ENCODE assay signal across 30 cellular contexts in the genomic region with DNA sequence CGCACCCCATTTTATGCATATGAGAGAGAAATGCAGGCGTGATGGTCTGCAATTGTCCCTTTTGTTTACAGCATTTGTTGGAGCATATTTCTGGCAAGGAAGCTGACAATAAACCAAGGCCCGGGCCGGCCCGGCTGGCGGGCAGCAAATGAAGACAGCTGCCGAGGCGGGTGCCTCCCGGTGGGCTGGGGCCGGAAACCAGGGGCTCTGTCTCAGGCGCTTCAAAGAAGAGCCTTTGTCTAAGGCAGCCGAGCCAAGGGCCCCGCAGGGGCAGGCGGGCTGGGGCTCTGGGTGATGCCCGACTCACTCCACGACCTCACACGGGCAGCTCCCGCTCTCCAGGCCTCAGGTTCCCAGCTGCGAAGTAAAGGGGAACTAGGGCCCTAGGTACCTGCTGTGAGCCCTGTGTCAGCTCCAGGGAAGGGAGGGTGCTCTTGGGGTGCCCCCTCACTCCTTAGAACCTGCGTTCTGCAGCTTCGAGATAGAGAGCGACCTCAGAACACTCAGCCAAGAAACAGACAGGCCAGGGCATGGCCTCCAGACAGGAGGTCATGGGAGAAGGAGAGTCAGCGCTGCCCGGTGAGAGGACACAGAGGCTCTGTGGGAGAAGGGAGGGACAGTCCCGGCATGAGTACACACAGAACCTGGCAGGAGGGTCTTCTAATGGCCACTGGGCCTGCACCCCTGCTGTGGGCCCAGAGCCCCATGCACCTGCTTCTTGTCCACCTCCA. TPM values are rescaled to one million over a fixed set of nuclear protein-coding genes. Genes with fewer than 3 reads are reported as not detected.
DNase-seq lines count a peak whose midpoint lies in the region; TF ChIP-seq lines count a peak whose summit lies in the region.
"Had no signal": no experiment of that assay in that cellular context is flagged by ENCODE, and none has a peak within 500 bp of the region (broad histone marks: within the 10 kb centered on the region; RNA-seq: fewer than 3 reads in every experiment).

No MANE protein-coding gene starts in this region.

- DNase-seq in endodermal cell (no peak), mesenchymal stem cell (no peak), retina (peak; percentile 89), CD1c-positive myeloid dendritic cell (ENCODE audit: extremely low spot score) (no peak), 8988T (no peak), epidermal melanocyte (ENCODE audit: insufficient read length, low spot score) (no peak)
- DNase-seq: activated CD4-positive, alpha-beta T cell treated with anti-CD3 and anti-CD28 coated beads, Interleukin-2, amount 10 ng/mL, durations not matched to agents 7 days and 5 days; activated CD8-positive, alpha-beta memory T cell treated with anti-CD3 and anti-CD28 coated beads, Interleukin-2, amount 10 ng/mL, durations not matched to agents 7 days and 5 days; anterior cingulate cortex; Calu3; cerebellar nuclear complex; foreskin keratinocyte; NCI-H187; NCI-H69; RPMI8226; SK-N-SH; stimulated activated CD4-positive, alpha-beta T cell treated with anti-CD3 and anti-CD28 coated beads, Interleukin-2, amount 100 ng/mL, for 48 hours had no signal

- H3K18ac ChIP-seq in mesenchymal stem cell (ENCODE audit: low read depth in 1 of 2, low read length in 2 of 2): no peak overlapping the region

- H3K27ac ChIP-seq in HUES64 (ENCODE audit: low read depth, low read length) (peak overlapping the region; percentile 49; the same call in 1 of the 2 replicates), endodermal cell (ENCODE audit: low read depth, low read length) (peak overlapping the region; percentile 97), mesenchymal stem cell (ENCODE audit: low read length, poor library complexity, severe bottlenecking) (no peak overlapping the region)
- H3K27ac ChIP-seq: C4-2B, foreskin keratinocyte, hepatocyte, neutrophil had no signal

- H3K4ac ChIP-seq in mesenchymal stem cell (ENCODE audit: low read depth in 1 of 2, low read length in 2 of 2): no peak overlapping the region

- H3K14ac ChIP-seq in mesenchymal stem cell (ENCODE audit: low read length in 2 of 2): no peak overlapping the region

- H3K4me3 ChIP-seq in HUES64 (ENCODE audit: low read length) (no peak overlapping the region), endodermal cell (ENCODE audit: low read length) (no peak overlapping the region), mesenchymal stem cell (ENCODE audit: insufficient read depth in 1 of 2, low read depth in 1 of 2, low read length in 2 of 2) (no peak overlapping the region)
- H3K4me3 ChIP-seq: HAP-1, hepatocyte, smooth muscle cell had no signal

- peaks cover 5% of the 10 kb centered on the region for H3K4me1 ChIP-seq in HUES64 (ENCODE audit: insufficient read depth, low read length)
- H3K4me1 ChIP-seq in endodermal cell (ENCODE audit: control insufficient read depth, insufficient read depth, low read length): no peaks in the 10 kb centered on the region
- peaks cover 2% of the 10 kb centered on the region for H3K4me1 ChIP-seq in mesenchymal stem cell (ENCODE audit: control insufficient read depth, insufficient read depth, low read depth, low read length)
- H3K4me1 ChIP-seq: foreskin keratinocyte, HAP-1 had no signal

- H3K27me3 ChIP-seq in HUES64 (ENCODE audit: insufficient read depth, low read length): no peaks in the 10 kb centered on the region; the same call in 1 of the 2 replicates
- H3K27me3 ChIP-seq in endodermal cell (ENCODE audit: control insufficient read depth, insufficient read depth, low read length, poor library complexity, severe bottlenecking): no peaks in the 10 kb centered on the region
- H3K27me3 ChIP-seq in mesenchymal stem cell (ENCODE audit: control insufficient read depth in 1 of 2, insufficient read depth in 1 of 2, low read length in 2 of 2): peaks cover 3 to 16% of the 10 kb centered on the region in 2 experiments
- H3K27me3 ChIP-seq: hepatocyte, neutrophil had no signal

- no peak overlapping the region for H2AFZ ChIP-seq in mesenchymal stem cell (ENCODE audit: low read depth, low read length)
- H2AFZ ChIP-seq: hepatocyte had no signal

- no peak overlapping the region for H3K27ac Mint-ChIP-seq in endodermal cell
- H3K27ac Mint-ChIP-seq: activated CD4-positive, alpha-beta T cell treated with anti-CD3 and anti-CD28 coated beads, Interleukin-2, amount 10 ng/mL, durations not matched to agents 7 days and 5 days; activated CD8-positive, alpha-beta memory T cell treated with anti-CD3 and anti-CD28 coated beads, Interleukin-2, amount 10 ng/mL, durations not matched to agents 7 days and 5 days; activated naive CD4-positive, alpha-beta T cell treated with anti-CD3 and anti-CD28 coated beads, Interleukin-2, amount 50 U/mL, for 24 hours; stimulated activated memory B cell treated with anti-CD40 and anti-IgM and Interleukin-4, amounts not matched to agents 10 μg/mL and 1 μg/mL and 100 μg/mL, for 72 hours had no signal

- H2BK120ac ChIP-seq in mesenchymal stem cell (ENCODE audit: low read depth, low read length): no peak overlapping the region

- no peak overlapping the region for H2BK12ac ChIP-seq in mesenchymal stem cell (ENCODE audit: low read length in 2 of 2)

- H3K36me3 ChIP-seq in HUES64 (ENCODE audit: insufficient read depth, low read length): no peaks in the 10 kb centered on the region
- H3K36me3 ChIP-seq in endodermal cell (ENCODE audit: control insufficient read depth, insufficient read depth, low read length): no peaks in the 10 kb centered on the region
- H3K36me3 ChIP-seq in mesenchymal stem cell (ENCODE audit: control insufficient read depth in 1 of 2, insufficient read depth in 2 of 2, low read depth in 1 of 2, low read length in 2 of 2): no peaks in the 10 kb centered on the region
- H3K36me3 ChIP-seq: HAP-1, neutrophil had no signal

- TF ChIP-seq CTCF in endodermal cell (conservative IDR thresholded peaks at IDR 0.05): no peak

- peak overlapping the region; percentile 5 for H4K91ac ChIP-seq in mesenchymal stem cell (ENCODE audit: low read length)

- no peak overlapping the region for H4K8ac ChIP-seq in mesenchymal stem cell (ENCODE audit: low read length)

- H3K79me1 ChIP-seq in mesenchymal stem cell (replicated peaks; ENCODE audit: low read length, poor library complexity, severe bottlenecking): no peaks in the 10 kb centered on the region

- H3K36me3 Mint-ChIP-seq in endodermal cell (ENCODE audit: low read depth): no peaks in the 10 kb centered on the region
- H3K36me3 Mint-ChIP-seq: activated CD8-positive, alpha-beta memory T cell treated with anti-CD3 and anti-CD28 coated beads, Interleukin-2, amount 10 ng/mL, durations not matched to agents 7 days and 5 days; activated naive CD4-positive, alpha-beta T cell treated with anti-CD3 and anti-CD28 coated beads, Interleukin-2, amount 50 U/mL, for 24 hours; stimulated activated memory B cell treated with anti-CD40 and anti-IgM and Interleukin-4, amounts not matched to agents 10 μg/mL and 1 μg/mL and 100 μg/mL, for 72 hours had no signal

- no peak overlapping the region for H3K4me3 Mint-ChIP-seq in endodermal cell
- H3K4me3 Mint-ChIP-seq: activated CD4-positive, alpha-beta T cell treated with anti-CD3 and anti-CD28 coated beads, Interleukin-2, amount 10 ng/mL, durations not matched to agents 7 days and 5 days; activated CD8-positive, alpha-beta memory T cell treated with anti-CD3 and anti-CD28 coated beads, Interleukin-2, amount 10 ng/mL, durations not matched to agents 7 days and 5 days; activated naive CD4-positive, alpha-beta T cell treated with anti-CD3 and anti-CD28 coated beads, Interleukin-2, amount 50 U/mL, for 24 hours; stimulated activated memory B cell treated with anti-CD40 and anti-IgM and Interleukin-4, amounts not matched to agents 10 μg/mL and 1 μg/mL and 100 μg/mL, for 72 hours had no signal

- H3K9me3 ChIP-seq in HUES64 (ENCODE audit: insufficient read depth, low read depth, low read length) (no peaks in the 10 kb centered on the region), endodermal cell (ENCODE audit: control insufficient read depth, low read length) (no peaks in the 10 kb centered on the region), mesenchymal stem cell (ENCODE audit: control insufficient read depth, low read length) (no peaks in the 10 kb centered on the region)
- H3K9me3 ChIP-seq: HAP-1, neutrophil, SK-N-SH had no signal

- H3K9me3 Mint-ChIP-seq in endodermal cell: no peaks in the 10 kb centered on the region
- H3K9me3 Mint-ChIP-seq: activated CD4-positive, alpha-beta T cell treated with anti-CD3 and anti-CD28 coated beads, Interleukin-2, amount 10 ng/mL, durations not matched to agents 7 days and 5 days; activated naive CD4-positive, alpha-beta T cell treated with anti-CD3 and anti-CD28 coated beads, Interleukin-2, amount 50 U/mL, for 24 hours; stimulated activated memory B cell treated with anti-CD40 and anti-IgM and Interleukin-4, amounts not matched to agents 10 μg/mL and 1 μg/mL and 100 μg/mL, for 72 hours had no signal

- H3K4me2 ChIP-seq in mesenchymal stem cell (ENCODE audit: low read length, poor library complexity, severe bottlenecking): no peak overlapping the region
- H3K4me2 ChIP-seq: hepatocyte, SK-N-SH, smooth muscle cell had no signal

- H3K23ac ChIP-seq in mesenchymal stem cell (ENCODE audit: low read length in 2 of 2): no peak overlapping the region

- 45% methylated on average over 25 of the region's 25 CpGs for WGBS in HUES64
- 62 to 82% methylated on average over 5 to 25 of the region's 25 CpGs for WGBS in endodermal cell (ENCODE audit: insufficient coverage in 1 of 2, insufficient read length in 1 of 2), 2 experiments
- 86% methylated on average over 25 of the region's 25 CpGs for WGBS in mesenchymal stem cell

- peaks cover 7% of the 10 kb centered on the region for H3K4me1 Mint-ChIP-seq in endodermal cell
- H3K4me1 Mint-ChIP-seq: activated CD4-positive, alpha-beta T cell treated with anti-CD3 and anti-CD28 coated beads, Interleukin-2, amount 10 ng/mL, durations not matched to agents 7 days and 5 days; activated CD8-positive, alpha-beta memory T cell treated with anti-CD3 and anti-CD28 coated beads, Interleukin-2, amount 10 ng/mL, durations not matched to agents 7 days and 5 days; activated naive CD4-positive, alpha-beta T cell treated with anti-CD3 and anti-CD28 coated beads, Interleukin-2, amount 50 U/mL, for 24 hours; stimulated activated memory B cell treated with anti-CD40 and anti-IgM and Interleukin-4, amounts not matched to agents 10 μg/mL and 1 μg/mL and 100 μg/mL, for 72 hours had no signal

- no peak overlapping the region for H3K9ac ChIP-seq in HUES64 (ENCODE audit: low read depth, low read length)
- no peak overlapping the region for H3K9ac ChIP-seq in endodermal cell (ENCODE audit: extremely low read depth, low read length, poor library complexity, severe bottlenecking)
- no peak overlapping the region for H3K9ac ChIP-seq in mesenchymal stem cell (ENCODE audit: low read length)
- H3K9ac ChIP-seq: SK-N-SH had no signal

- H2BK5ac ChIP-seq in mesenchymal stem cell (ENCODE audit: low read depth, low read length, poor library complexity, severe bottlenecking): no peak overlapping the region

- no peaks in the 10 kb centered on the region for H3K27me3 Mint-ChIP-seq in endodermal cell (ENCODE audit: insufficient read depth)
- H3K27me3 Mint-ChIP-seq: activated CD4-positive, alpha-beta T cell treated with anti-CD3 and anti-CD28 coated beads, Interleukin-2, amount 10 ng/mL, durations not matched to agents 7 days and 5 days; activated CD8-positive, alpha-beta memory T cell treated with anti-CD3 and anti-CD28 coated beads, Interleukin-2, amount 10 ng/mL, durations not matched to agents 7 days and 5 days; activated naive CD4-positive, alpha-beta T cell treated with anti-CD3 and anti-CD28 coated beads, Interleukin-2, amount 50 U/mL, for 24 hours; stimulated activated memory B cell treated with anti-CD40 and anti-IgM and Interleukin-4, amounts not matched to agents 10 μg/mL and 1 μg/mL and 100 μg/mL, for 72 hours had no signal

- no peak overlapping the region for H2BK15ac ChIP-seq in mesenchymal stem cell (ENCODE audit: low read depth, poor library complexity, severe bottlenecking)

- no peak overlapping the region for H2AK5ac ChIP-seq in mesenchymal stem cell (ENCODE audit: low read length, severe bottlenecking)

RNA-seq across cellular contexts. Expression of gene LINC01488, which starts 2.4 kb away (rescaled TPM):
- polyA plus RNA-seq in HUES64 (2013, experiment 1 of 2): not detected
- polyA plus RNA-seq in HUES64 (2013, experiment 2 of 2): not detected
- total RNA-seq in endodermal cell: not detected
- not detected for polyA plus RNA-seq in endodermal cell (2013, experiment 1 of 2)
- polyA plus RNA-seq in endodermal cell (2013, experiment 2 of 2): not detected
- not detected for polyA plus RNA-seq in mesenchymal stem cell (2013, experiment 1 of 2)
- polyA plus RNA-seq in mesenchymal stem cell (2013, experiment 2 of 2): not detected
- total RNA-seq: activated CD4-positive, alpha-beta T cell treated with anti-CD3 and anti-CD28 coated beads, Interleukin-2, amount 10 ng/mL, durations not matched to agents 7 days and 5 days; activated CD8-positive, alpha-beta memory T cell treated with anti-CD3 and anti-CD28 coated beads, Interleukin-2, amount 10 ng/mL, durations not matched to agents 7 days and 5 days; Calu3; Daoy; foreskin keratinocyte; LHCN-M2; lower leg skin; mononuclear cell; smooth muscle cell; T-helper 2 cell treated with Interferon-gamma antibody and Interleukin-4, amounts not matched to agents 100 ng/mL and 5 ng/mL, for 36 hours had no signal
- polyA plus RNA-seq: foreskin keratinocyte, SK-N-SH, smooth muscle cell had no signal
